In genomic region chr22:30426395-30427353, GRCh38 we compare ENCODE assay signal across 8 cellular contexts. TPM values are rescaled to one million over a fixed set of nuclear protein-coding genes. Genes with fewer than 3 reads are reported as not detected.
A peak's percentile ranks its signal among the peaks of the same experiment; 100 is the strongest.
DNase-seq lines count a peak whose midpoint lies in the region; ATAC-seq and TF ChIP-seq lines count a peak whose summit lies in the region.

No MANE protein-coding gene starts in this region.

- intact Hi-C loops in left lung (cut with DNase I) = no loop called here

- no peaks in the 10 kb centered on the region for H3K27me3 ChIP-seq in left lung

- TF ChIP-seq CTCF in 22Rv1 (IDR thresholded peaks at IDR 0.05) (peak; percentile 88), GM20000 (IDR thresholded peaks at IDR 0.05; ENCODE audit: extremely low read depth, missing control alignments) (peak; percentile 62), left lung (IDR thresholded peaks at IDR 0.05) (peak; percentile 47 to 60)

- H3K9me3 ChIP-seq in left lung = no peaks in the 10 kb centered on the region

- H3K27ac ChIP-seq in 22Rv1 = peak overlapping the region; percentile 98
- peak overlapping the region; percentile 60 for H3K27ac ChIP-seq in cingulate gyrus (ENCODE audit: low read depth, low read length)
- H3K27ac ChIP-seq in left lung = peak overlapping the region; percentile 87

- H3K4me1 ChIP-seq in left lung = peaks cover 34 to 44% of the 10 kb centered on the region in 2 donors

- peak; percentile 74 for DNase-seq in GM20000 (ENCODE audit: low spot score)
- DNase-seq in NCI-H510A treated with DMSO at 0.1 percent for 48 hours (lab: John Stamatoyannopoulos, UW) = peak; percentile 67
- DNase-seq in activated CD4-positive, alpha-beta T cell treated with anti-CD3 and anti-CD28 coated beads for 48 hours = peak; percentile 93
- peak; percentile 85 to 91 for DNase-seq in left lung
- peak; percentile 81 for DNase-seq in stimulated activated CD4-positive, alpha-beta T cell treated with anti-CD3 and anti-CD28 coated beads, Interleukin-2, amount 100 ng/mL, for 4 hours (ENCODE audit: low read depth)

- peak overlapping the region; percentile 61 to 75 for H3K4me3 ChIP-seq in left lung

- ATAC-seq in left lung (peak; percentile 50), HG02970 (IDR thresholded peaks at IDR 0.05; ENCODE audit: low FRiP score, unreplicated experiment) (no peak)

- H3K36me3 ChIP-seq in left lung = peaks cover 0 to 17% of the 10 kb centered on the region in 2 donors

RNA-seq across cellular contexts. Expression of gene MTFP1, which starts 1.1 kb away (rescaled TPM):
- total RNA-seq in left lung = 10 to 100 TPM; 15.6 to 31.8 TPM

RNA-seq across cellular contexts. Expression of gene SEC14L2, which starts 29.9 kb away (rescaled TPM):
- 1 to 10 TPM; 8.3 to 9.2 TPM for total RNA-seq in left lung

RNA-seq across cellular contexts. Expression of gene RNF215, which starts 39.5 kb away (rescaled TPM):
- total RNA-seq in left lung = 10 to 100 TPM; 14.6 to 19.0 TPM

RNA-seq across cellular contexts. Expression of gene SEC14L3, which starts 45.1 kb away (rescaled TPM):
- total RNA-seq in left lung = under 1 TPM in 1 of 2 donors, not detected in 1; 0.29 TPM
